ENCODE assay signal across 33 cellular contexts in genomic region chr2:233862261-233862768, GRCh38. TPM values are rescaled to one million over a fixed set of nuclear protein-coding genes. Genes with fewer than 3 reads are reported as not detected.
"Had no signal": no experiment of that assay in that cellular context is flagged by ENCODE, and none has a peak within 500 bp of the region (broad histone marks: within the 10 kb centered on the region; RNA-seq: fewer than 3 reads in every experiment).

No MANE protein-coding gene starts in this region.

- H3K9ac ChIP-seq: neural progenitor cell had no signal

- H3K27me3 Mint-ChIP-seq: activated CD8-positive, alpha-beta T cell treated with anti-CD3 and anti-CD28 coated beads for 36 hours; activated naive CD8-positive, alpha-beta T cell treated with anti-CD3 and anti-CD28 coated beads, Interleukin-2, amount 50 U/mL, for 24 hours; activated T-helper 17 cell treated with anti-CD3 and anti-CD28 coated beads, Interleukin-2, amount 50 U/mL, for 72 hours had no signal

- DNase-seq: activated CD4-positive, alpha-beta T cell treated with anti-CD3 and anti-CD28 coated beads, Interleukin-2, amount 50 U/mL, for 1 hour; activated CD4-positive, CD25-positive, alpha-beta regulatory T cell treated with anti-CD3 and anti-CD28 coated beads, Interleukin-2, amount 50 U/mL, for 72 hours; activated CD8-positive, alpha-beta T cell treated with anti-CD3 and anti-CD28 coated beads for 36 hours; activated gamma-delta T cell treated with Interleukin-2 at 50 U/mL for 16 hours; activated naive CD8-positive, alpha-beta T cell treated with anti-CD3 and anti-CD28 coated beads, Interleukin-2, amount 50 U/mL, for 24 hours; activated T-cell treated with anti-CD3 and anti-CD28 coated beads, Interleukin-2, amount 50 U/mL, for 4 hours; amygdala; caudate nucleus; cortex of kidney; effector memory CD8-positive, alpha-beta T cell; foreskin keratinocyte; heart left ventricle; hypothalamus; kidney glomerular epithelial cell; left lung; lower lobe of right lung; mesenchymal stem cell; naive thymus-derived CD8-positive, alpha-beta T cell; posterior cingulate gyrus; right cardiac atrium; stimulated activated CD4-positive, alpha-beta T cell treated with anti-CD3 and anti-CD28 coated beads, Interleukin-2, amount 100 ng/mL, for 48 hours; stimulated activated naive CD4-positive, alpha-beta T cell treated with Interleukin-2 at 50 U/mL for 16 hours; T-cell had no signal

- H3K36me3 ChIP-seq: heart left ventricle, left lung, lower lobe of right lung, neural progenitor cell had no signal

- H3K4me3 ChIP-seq: heart left ventricle, left lung, lower lobe of right lung, neural progenitor cell, tibial nerve had no signal

- H3K4me1 Mint-ChIP-seq: activated naive CD4-positive, alpha-beta T cell treated with anti-CD3 and anti-CD28 coated beads, Interleukin-2, amount 50 U/mL, for 24 hours; activated T-helper 17 cell treated with anti-CD3 and anti-CD28 coated beads, Interleukin-2, amount 50 U/mL, for 72 hours; neural progenitor cell had no signal

- ATAC-seq: activated CD8-positive, alpha-beta T cell treated with anti-CD3 and anti-CD28 coated beads for 36 hours; activated naive CD8-positive, alpha-beta T cell treated with anti-CD3 and anti-CD28 coated beads, Interleukin-2, amount 50 U/mL, for 24 hours; activated T-cell treated with anti-CD3 and anti-CD28 coated beads, Interleukin-2, amount 50 U/mL, for 4 hours; activated T-helper 17 cell treated with anti-CD3 and anti-CD28 coated beads, Interleukin-2, amount 50 U/mL, for 72 hours; effector memory CD8-positive, alpha-beta T cell; esophagus mucosa; foreskin keratinocyte; heart left ventricle; left lung; lower lobe of right lung; naive thymus-derived CD8-positive, alpha-beta T cell; right cardiac atrium; T-cell had no signal

- H3K36me3 Mint-ChIP-seq: neural progenitor cell had no signal

- H3K4me3 Mint-ChIP-seq: activated CD8-positive, alpha-beta T cell treated with anti-CD3 and anti-CD28 coated beads for 36 hours; activated naive CD4-positive, alpha-beta T cell treated with anti-CD3 and anti-CD28 coated beads, Interleukin-2, amount 50 U/mL, for 24 hours; activated naive CD8-positive, alpha-beta T cell treated with anti-CD3 and anti-CD28 coated beads, Interleukin-2, amount 50 U/mL, for 24 hours; activated T-cell treated with anti-CD3 and anti-CD28 coated beads, Interleukin-2, amount 50 U/mL, for 4 hours; activated T-helper 17 cell treated with anti-CD3 and anti-CD28 coated beads, Interleukin-2, amount 50 U/mL, for 72 hours; effector memory CD8-positive, alpha-beta T cell; naive thymus-derived CD8-positive, alpha-beta T cell; neural progenitor cell; T-cell had no signal

- H3K27ac ChIP-seq: foreskin keratinocyte, heart left ventricle, left lung, lower lobe of right lung, neural progenitor cell, tibial nerve, VCaP had no signal

- H3K27me3 ChIP-seq: foreskin keratinocyte, heart left ventricle, left lung, neural progenitor cell, tibial nerve had no signal

- H3K27ac Mint-ChIP-seq: activated CD8-positive, alpha-beta T cell treated with anti-CD3 and anti-CD28 coated beads for 36 hours; activated naive CD4-positive, alpha-beta T cell treated with anti-CD3 and anti-CD28 coated beads, Interleukin-2, amount 50 U/mL, for 24 hours; activated naive CD8-positive, alpha-beta T cell treated with anti-CD3 and anti-CD28 coated beads, Interleukin-2, amount 50 U/mL, for 24 hours; activated T-helper 17 cell treated with anti-CD3 and anti-CD28 coated beads, Interleukin-2, amount 50 U/mL, for 72 hours; effector memory CD8-positive, alpha-beta T cell; naive thymus-derived CD8-positive, alpha-beta T cell; neural progenitor cell; T-cell had no signal

- H3K9me3 Mint-ChIP-seq: activated naive CD4-positive, alpha-beta T cell treated with anti-CD3 and anti-CD28 coated beads, Interleukin-2, amount 50 U/mL, for 24 hours; activated T-helper 17 cell treated with anti-CD3 and anti-CD28 coated beads, Interleukin-2, amount 50 U/mL, for 72 hours; effector memory CD8-positive, alpha-beta T cell had no signal

- H3K9me3 ChIP-seq: left lung, lower lobe of right lung, tibial nerve had no signal

- H3K4me1 ChIP-seq: foreskin keratinocyte, heart left ventricle, lower lobe of right lung, neural progenitor cell, tibial nerve had no signal

RNA-seq across cellular contexts. Expression of gene HJURP, which starts 8.0 kb away (rescaled TPM):
- total RNA-seq: naive thymus-derived CD8-positive, alpha-beta T cell had no signal
- polyA plus RNA-seq: naive thymus-derived CD8-positive, alpha-beta T cell had no signal

RNA-seq across cellular contexts. Expression of gene TRPM8, which starts 54.9 kb away (rescaled TPM):
- total RNA-seq: activated CD8-positive, alpha-beta T cell treated with anti-CD3 and anti-CD28 coated beads for 36 hours; endothelial cell of umbilical vein; esophagus mucosa; foreskin keratinocyte; left lung; lower lobe of right lung; naive thymus-derived CD8-positive, alpha-beta T cell; osteoblast; right cardiac atrium; T-cell; T-helper 2 cell treated with Interferon-gamma antibody and Interleukin-4, amounts not matched to agents 100 ng/mL and 5 ng/mL, for 36 hours; tibial nerve; ureter had no signal
- polyA plus RNA-seq: endothelial cell of umbilical vein; heart left ventricle; naive thymus-derived CD8-positive, alpha-beta T cell; right cardiac atrium had no signal
